Comparison of ENCODE assay signal across 1 cellular context in genomic region chr17:1688405-1688804, GRCh38. TPM values are rescaled to one million over a fixed set of nuclear protein-coding genes. Genes with fewer than 3 reads are reported as not detected.
"Had no signal": no experiment of that assay in that cellular context is flagged by ENCODE, and none has a peak within 500 bp of the region (broad histone marks: within the 10 kb centered on the region; RNA-seq: fewer than 3 reads in every experiment).

No MANE protein-coding gene starts in this region.

RNA-seq across cellular contexts. Expression of gene SCARF1, which starts 42.9 kb away (rescaled TPM):
- total RNA-seq: NCI-H460 had no signal
